Comparison of ENCODE assay signal across 8 cellular contexts in genomic region chr11:65135633-65136145, GRCh38. TPM values are rescaled to one million over a fixed set of nuclear protein-coding genes. Genes with fewer than 3 reads are reported as not detected.
DNase-seq lines count a peak whose midpoint lies in the region; ATAC-seq and TF ChIP-seq lines count a peak whose summit lies in the region.

No MANE protein-coding gene starts in this region.

- peak overlapping the region; percentile 92 for H3K4me2 ChIP-seq in SK-N-SH

- peak overlapping the region; percentile 95; the same call in 1 of the 2 replicates for H3K9ac ChIP-seq in SK-N-SH
- H3K9ac ChIP-seq in iPS-20b (ENCODE audit: low read depth, low read length), result peak overlapping the region; percentile 87; the same call in 1 of the 2 replicates

- intact Hi-C loops in stomach (cut with DNase I; ENCODE audit: low total_unique reads), result no loop called here

- H3K27me3 ChIP-seq in SK-N-SH (ENCODE audit: insufficient read depth) (no peaks in the 10 kb centered on the region), iPS-20b (ENCODE audit: insufficient read depth, low read length) (peaks cover 8% of the 10 kb centered on the region), stomach (no peaks in the 10 kb centered on the region)

- POLR2A ChIA-PET in SK-N-SH (lab: Yijun Ruan, JAX), result interaction anchor here (0.6 to 2.9 kb wide), 12 partner anchors 10 to 363 kb away, joined by 3 to 25 read pairs (median 4); partner anchors contain the start of genes CAPN1, FAU, MALAT1 and MRPL49
- POLR2A ChIA-PET in HEK293T (lab: Yijun Ruan, JAX), result interaction anchor here (0.9 to 4.0 kb wide), 25 partner anchors 10 to 372 kb away, joined by 3 to 56 read pairs (median 4); partner anchors contain the start of genes CAPN1, CDCA5, DPF2 and FAU

- no peak for TF ChIP-seq RAD21 in SK-N-SH (IDR thresholded peaks at IDR 0.05; ENCODE audit: low read length)

- DNase-seq in SK-N-SH (no peak), stomach (no peak), HEK293T (ENCODE audit: extremely low spot score) (no peak)
- DNase-seq in activated naive CD4-positive, alpha-beta T cell treated with anti-CD3 and anti-CD28 coated beads, Interleukin-2, amount 50 U/mL, for 72 hours (ENCODE audit: low spot score in 2 of 2), result no peak

- H3K4me3 ChIP-seq in SK-N-SH (ENCODE audit: low read depth in 2 of 2, low read length in 1 of 2) (peak overlapping the region; percentile 88 to 96), iPS-20b (ENCODE audit: low read length) (peak overlapping the region; percentile 88), stomach (peak overlapping the region; percentile 80 to 99 (median 92))

- CTCF ChIA-PET in SK-N-SH (lab: Yijun Ruan, JAX) (interaction anchor here (0.8 to 4.2 kb wide), 14 partner anchors 13 to 406 kb away, joined by 3 to 27 read pairs (median 4); partner anchors contain the start of genes ARL2, CAPN1, CDC42EP2 and FAU), HEK293T (lab: Yijun Ruan, JAX) (interaction anchor here (0.6 to 1.1 kb wide), 4 partner anchors 23 to 288 kb away, joined by 3 to 5 read pairs (median 4); no protein-coding TSS in a partner anchor)

- peaks cover 28% of the 10 kb centered on the region; the same call in 1 of the 2 replicates for H3K79me2 ChIP-seq in SK-N-SH (ENCODE audit: insufficient read depth)

- H4K20me1 ChIP-seq in SK-N-SH (ENCODE audit: insufficient read depth), result no peaks in the 10 kb centered on the region; the same call in 1 of the 2 replicates

- H3K4me1 ChIP-seq in SK-N-SH (ENCODE audit: control insufficient read depth in 1 of 2, insufficient read depth in 2 of 2, low read depth in 1 of 2, low read length in 1 of 2) (peaks cover 0 to 28% of the 10 kb centered on the region in 2 experiments; a peak in 2 of 4 replicates), iPS-20b (ENCODE audit: insufficient read depth, low read length) (no peaks in the 10 kb centered on the region), stomach (peaks cover 25 to 45% (median 40%) of the 10 kb centered on the region in 4 donors)

- no peak for ATAC-seq in SK-N-SH treated with all-trans-retinoic acid at 6 μM for 48 hours
- ATAC-seq in activated naive CD4-positive, alpha-beta T cell treated with anti-CD3 and anti-CD28 coated beads, Interleukin-2, amount 50 U/mL, for 72 hours, result no peak
- no peak for ATAC-seq in HG02973 (IDR thresholded peaks at IDR 0.05; ENCODE audit: unreplicated experiment)
- no peak for ATAC-seq in HG03565 (IDR thresholded peaks at IDR 0.05; ENCODE audit: unreplicated experiment)

- WGBS in SK-N-SH (ENCODE audit: low lambda C conversion rate), result 49% methylated on average over 11 of the region's 11 CpGs
- 39 to 48% (median 43%) methylated on average over 11 of the region's 11 CpGs for WGBS in stomach, 5 donors

- peaks cover 15 to 19% of the 10 kb centered on the region in 2 experiments for H3K36me3 ChIP-seq in SK-N-SH (replicated peaks in 1 of 2; ENCODE audit: control insufficient read depth in 1 of 2, insufficient read depth in 2 of 2, low read length in 1 of 2)
- H3K36me3 ChIP-seq in iPS-20b (ENCODE audit: insufficient read depth, low read depth, low read length), result peaks cover 20% of the 10 kb centered on the region
- H3K36me3 ChIP-seq in stomach, result peaks cover 23 to 24% (median 24%) of the 10 kb centered on the region in 4 donors

- peaks cover 9 to 10% of the 10 kb centered on the region in 2 donors for H3K36me3 Mint-ChIP-seq in activated naive CD4-positive, alpha-beta T cell treated with anti-CD3 and anti-CD28 coated beads, Interleukin-2, amount 50 U/mL, for 72 hours

- TF ChIP-seq CTCF in SK-N-SH (IDR thresholded peaks at IDR 0.05) (no peak), stomach (IDR thresholded peaks at IDR 0.05) (no peak)

- H3K9me3 ChIP-seq in SK-N-SH, result no peaks in the 10 kb centered on the region
- no peaks in the 10 kb centered on the region for H3K9me3 ChIP-seq in iPS-20b (ENCODE audit: insufficient read depth, low read depth, low read length)
- H3K9me3 ChIP-seq in stomach, result no peaks in the 10 kb centered on the region

- no peaks in the 10 kb centered on the region for H3F3A ChIP-seq in SK-N-SH (replicated peaks; ENCODE audit: insufficient read depth)

- peak overlapping the region; percentile 95 to 99; a peak in 3 of 4 replicates for H3K27ac ChIP-seq in SK-N-SH (ENCODE audit: low read depth in 2 of 2, low read length in 1 of 2)
- peak overlapping the region; percentile 49 for H3K27ac ChIP-seq in iPS-20b (ENCODE audit: low read length)
- H3K27ac ChIP-seq in stomach, result peak overlapping the region; percentile 94 to 99 (median 98)

- no peaks in the 10 kb centered on the region for H3K9me3 Mint-ChIP-seq in activated naive CD4-positive, alpha-beta T cell treated with anti-CD3 and anti-CD28 coated beads, Interleukin-2, amount 50 U/mL, for 72 hours

- no peak for TF ChIP-seq EP300 in SK-N-SH (IDR thresholded peaks at IDR 0.05; ENCODE audit: borderline replicate concordance in 1 of 2, low read depth in 1 of 2, low read length in 1 of 2)
- no peak for TF ChIP-seq EP300 in stomach (IDR thresholded peaks at IDR 0.05)

- H3K27ac Mint-ChIP-seq in activated naive CD4-positive, alpha-beta T cell treated with anti-CD3 and anti-CD28 coated beads, Interleukin-2, amount 50 U/mL, for 72 hours, result peak overlapping the region; percentile 99

- H3K9me2 ChIP-seq in SK-N-SH, result no peaks in the 10 kb centered on the region

- H2AFZ ChIP-seq in SK-N-SH (ENCODE audit: low read depth), result peak overlapping the region; percentile 53

- no peak for TF ChIP-seq POLR2A in stomach (IDR thresholded peaks at IDR 0.05)

TF ChIP-seq in SK-N-SH, 30 proteins besides CTCF, POLR2A, EP300 and RAD21:
- TF ChIP-seq NFIC (IDR thresholded peaks at IDR 0.05; ENCODE audit: borderline replicate concordance) (no peak), TEAD4 (IDR thresholded peaks at IDR 0.05; ENCODE audit: borderline replicate concordance, insufficient read depth) (no peak), YY1 (IDR thresholded peaks at IDR 0.05; ENCODE audit: low read depth) (no peak), TAF1 (IDR thresholded peaks at IDR 0.05; ENCODE audit: borderline replicate concordance, low read depth, low read length) (no peak), EZH2phosphoT487 (IDR thresholded peaks at IDR 0.05; ENCODE audit: borderline replicate concordance, low read depth) (no peak), RFX5 (IDR thresholded peaks at IDR 0.05; ENCODE audit: low read length) (no peak)

TF ChIP-seq in HEK293T, 16 proteins besides CTCF, POLR2A, EP300 and RAD21:
- TF ChIP-seq ARNT (IDR thresholded peaks at IDR 0.05), result no peak
- TF ChIP-seq LEF1 (IDR thresholded peaks at IDR 0.05; ENCODE audit: borderline replicate concordance), result no peak
- TF ChIP-seq CTBP1 (IDR thresholded peaks at IDR 0.05; ENCODE audit: borderline replicate concordance), result no peak
- TF ChIP-seq NFRKB (IDR thresholded peaks at IDR 0.05), result no peak
- no peak for TF ChIP-seq FOXM1 (IDR thresholded peaks at IDR 0.05; ENCODE audit: borderline replicate concordance)
- TF ChIP-seq BHLHE40 (IDR thresholded peaks at IDR 0.05; ENCODE audit: borderline replicate concordance), result no peak
- no peak for TF ChIP-seq ZNF384 (IDR thresholded peaks at IDR 0.05)
- no peak for TF ChIP-seq PKNOX1 (IDR thresholded peaks at IDR 0.05)
- TF ChIP-seq ELF4 (IDR thresholded peaks at IDR 0.05), result no peak

RNA-seq across cellular contexts. Expression of gene SYVN1, which starts 1.4 kb away (rescaled TPM):
- 14.9 and 31.9 TPM in 2 replicates for polyA plus RNA-seq in SK-N-SH (2012; rRNA removed)
- polyA plus RNA-seq in SK-N-SH (2012; cell fraction: cytosol; rRNA removed), result 25.5 and 32.8 TPM in 2 replicates
- polyA plus RNA-seq in SK-N-SH (2012; cell fraction: nucleus; rRNA removed), result 91.3 and 98.3 TPM in 2 replicates
- 10 to 100 TPM; 30.2 to 31.6 TPM for total RNA-seq in activated naive CD4-positive, alpha-beta T cell treated with anti-CD3 and anti-CD28 coated beads, Interleukin-2, amount 50 U/mL, for 72 hours
- 10 to 100 TPM; 20.0 to 75.3 (median 64.9) TPM for total RNA-seq in stomach
- 10 to 100 TPM in 2 of 3 donors, 1 to 10 TPM in 1; 7.2 to 18.5 (median 13.4) TPM for polyA plus RNA-seq in stomach

RNA-seq across cellular contexts. Expression of gene MRPL49, which starts 13.6 kb away (rescaled TPM):
- 56.7 and 89.7 TPM in 2 replicates for polyA plus RNA-seq in SK-N-SH (2012; rRNA removed)
- 50.2 and 68.6 TPM in 2 replicates for polyA plus RNA-seq in SK-N-SH (2012; cell fraction: cytosol; rRNA removed)
- polyA plus RNA-seq in SK-N-SH (2012; cell fraction: nucleus; rRNA removed), result 28.6 and 38.2 TPM in 2 replicates
- 10 to 100 TPM; 55.3 to 92.6 TPM for total RNA-seq in activated naive CD4-positive, alpha-beta T cell treated with anti-CD3 and anti-CD28 coated beads, Interleukin-2, amount 50 U/mL, for 72 hours
- total RNA-seq in stomach, result 10 to 100 TPM; 22.8 to 75.9 (median 33.0) TPM
- polyA plus RNA-seq in stomach, result 10 to 100 TPM; 36.0 to 69.8 (median 39.9) TPM

RNA-seq across cellular contexts. Expression of gene FAU, which starts 13.8 kb away (rescaled TPM):
- polyA plus RNA-seq in SK-N-SH (2012; rRNA removed), result 912 and 1,210 TPM in 2 replicates
- polyA plus RNA-seq in SK-N-SH (2012; cell fraction: cytosol; rRNA removed), result 839 and 875 TPM in 2 replicates
- polyA plus RNA-seq in SK-N-SH (2012; cell fraction: nucleus; rRNA removed), result 329 and 754 TPM in 2 replicates
- total RNA-seq in activated naive CD4-positive, alpha-beta T cell treated with anti-CD3 and anti-CD28 coated beads, Interleukin-2, amount 50 U/mL, for 72 hours, result 1,000 to 10,000 TPM in 1 of 2 donors, 100 to 1,000 TPM in 1; 983 to 1,040 TPM
- 1,000 to 10,000 TPM in 1 of 5 donors, 100 to 1,000 TPM in 4; 456 to 1,872 (median 566) TPM for total RNA-seq in stomach
- polyA plus RNA-seq in stomach, result 1,000 to 10,000 TPM; 1,111 to 1,352 (median 1,208) TPM

RNA-seq across cellular contexts. Expression of gene ZNHIT2, which starts 18.2 kb away (rescaled TPM):
- polyA plus RNA-seq in SK-N-SH (2012; rRNA removed), result 5.6 and 5.9 TPM in 2 replicates
- 2.4 and 4.1 TPM in 2 replicates for polyA plus RNA-seq in SK-N-SH (2012; cell fraction: cytosol; rRNA removed)
- 4.1 and 8.9 TPM in 2 replicates for polyA plus RNA-seq in SK-N-SH (2012; cell fraction: nucleus; rRNA removed)
- 1 to 10 TPM; 5.6 to 10.0 TPM for total RNA-seq in activated naive CD4-positive, alpha-beta T cell treated with anti-CD3 and anti-CD28 coated beads, Interleukin-2, amount 50 U/mL, for 72 hours
- 100 to 1,000 TPM in 1 of 5 donors, 10 to 100 TPM in 1, 1 to 10 TPM in 2, not detected in 1; 2.4 to 130 (median 39.9) TPM for total RNA-seq in stomach
- polyA plus RNA-seq in stomach, result 10 to 100 TPM; 18.0 to 20.0 (median 18.9) TPM

RNA-seq across cellular contexts. Expression of gene TM7SF2, which starts 24.0 kb away (rescaled TPM):
- polyA plus RNA-seq in SK-N-SH (2012; rRNA removed) (87.8 and 90.0 TPM in 2 replicates), stomach (10 to 100 TPM; 38.6 to 65.2 (median 51.9) TPM)
- 38.0 and 59.9 TPM in 2 replicates for polyA plus RNA-seq in SK-N-SH (2012; cell fraction: cytosol; rRNA removed)
- polyA plus RNA-seq in SK-N-SH (2012; cell fraction: nucleus; rRNA removed), result 161 and 164 TPM in 2 replicates
- 10 to 100 TPM; 20.5 to 24.3 TPM for total RNA-seq in activated naive CD4-positive, alpha-beta T cell treated with anti-CD3 and anti-CD28 coated beads, Interleukin-2, amount 50 U/mL, for 72 hours
- 100 to 1,000 TPM in 1 of 5 donors, 10 to 100 TPM in 3, 1 to 10 TPM in 1; 7.6 to 118 (median 19.6) TPM for total RNA-seq in stomach
